Comparison of ENCODE assay signal across 18 cellular contexts in genomic region chr7:146606628-146607027, GRCh38.
DNase-seq lines count a peak whose midpoint lies in the region; TF ChIP-seq lines count a peak whose summit lies in the region.
"Had no signal": no experiment of that assay in that cellular context is flagged by ENCODE, and none has a peak within 500 bp of the region (broad histone marks: within the 10 kb centered on the region; RNA-seq: fewer than 3 reads in every experiment).

No MANE protein-coding gene starts in this region.

- no peak overlapping the region for H2AFZ ChIP-seq in neural cell (ENCODE audit: low read depth, low read length)
- H2AFZ ChIP-seq: GM23338 had no signal

- peak; percentile 13 for TF ChIP-seq RAD21 in neural cell (conservative IDR thresholded peaks at IDR 0.05)

- H3K27ac ChIP-seq in neural cell (ENCODE audit: low read length): peak overlapping the region; percentile 18
- H3K27ac ChIP-seq: 22Rv1; A549; BLaER1 treated with 17β-estradiol and CSF1 and Interleukin-3, amounts not matched to agents 10 nM and 100 nM had no signal

- H3K9me2 ChIP-seq in neural cell (ENCODE audit: insufficient read depth, low read length): no peaks in the 10 kb centered on the region

- H4K20me1 ChIP-seq in neural cell (ENCODE audit: insufficient read depth): no peaks in the 10 kb centered on the region
- H4K20me1 ChIP-seq: BLaER1 treated with 17β-estradiol and CSF1 and Interleukin-3, amounts not matched to agents 10 nM and 100 nM had no signal

- H3K4me3 ChIP-seq in neural cell (ENCODE audit: low read length): no peak overlapping the region
- H3K4me3 ChIP-seq: A549; BLaER1 treated with 17β-estradiol and CSF1 and Interleukin-3, amounts not matched to agents 10 nM and 100 nM; GM23338 had no signal

- DNase-seq in NCI-H1105 treated with DMSO at 0.1 percent for 48 hours (lab: John Stamatoyannopoulos, UW) (peak; percentile 38), NCI-H1105 (lab: John Stamatoyannopoulos, UW) (no peak), NCI-H748 (lab: John Stamatoyannopoulos, UW; ENCODE audit: unreplicated experiment) (peak; percentile 17), NCI-H748 treated with DMSO at 0.1 percent for 48 hours (lab: John Stamatoyannopoulos, UW) (no peak), NCI-H2227 treated with DMSO at 0.1 percent for 48 hours (lab: John Stamatoyannopoulos, UW) (peak; percentile 41), AML-193 (lab: John Stamatoyannopoulos, UW) (no peak)
- no peak for DNase-seq in activated naive CD4-positive, alpha-beta T cell treated with Interleukin-2 at 50 U/mL for 16 hours
- DNase-seq: Calu3; CD8-positive, alpha-beta T cell; DMS79 treated with DMSO at 0.1 percent for 48 hours; GF-D8; H7; HFFc6 had no signal

- no peak overlapping the region for H3K4me2 ChIP-seq in neural cell (ENCODE audit: low read length)
- H3K4me2 ChIP-seq: A549; BLaER1 treated with 17β-estradiol and CSF1 and Interleukin-3, amounts not matched to agents 10 nM and 100 nM; GM23338 had no signal

- TF ChIP-seq EP300 in neural cell (conservative IDR thresholded peaks at IDR 0.05; ENCODE audit: poor library complexity, severe bottlenecking): peak; percentile 99

- H3K79me2 ChIP-seq in neural cell (replicated peaks; ENCODE audit: insufficient read depth, low read length): no peaks in the 10 kb centered on the region

- no peaks in the 10 kb centered on the region for H3K27me3 ChIP-seq in neural cell (ENCODE audit: insufficient read depth, low read depth, low read length)
- H3K27me3 ChIP-seq: BLaER1 treated with 17β-estradiol and CSF1 and Interleukin-3, amounts not matched to agents 10 nM and 100 nM had no signal

- no peaks in the 10 kb centered on the region for H3K36me3 ChIP-seq in neural cell (ENCODE audit: insufficient read depth, low read length)
- H3K36me3 ChIP-seq: BLaER1 treated with 17β-estradiol and CSF1 and Interleukin-3, amounts not matched to agents 10 nM and 100 nM had no signal

- no peaks in the 10 kb centered on the region for H3F3A ChIP-seq in neural cell (ENCODE audit: insufficient read depth, low read length, poor library complexity, severe bottlenecking)

- H3K9me3 ChIP-seq in neural cell (ENCODE audit: low read length): no peaks in the 10 kb centered on the region
- H3K9me3 ChIP-seq: A549 had no signal

- no peak overlapping the region for H3K9ac ChIP-seq in neural cell (ENCODE audit: low read length)
- H3K9ac ChIP-seq: BLaER1 treated with 17β-estradiol and CSF1 and Interleukin-3, amounts not matched to agents 10 nM and 100 nM had no signal

- no peak for TF ChIP-seq CTCF in neural cell (IDR thresholded peaks at IDR 0.05; ENCODE audit: poor library complexity, severe bottlenecking)

TF ChIP-seq in neural cell, 6 proteins besides CTCF, POLR2A, EP300 and RAD21:
- TF ChIP-seq, protein P1, sequence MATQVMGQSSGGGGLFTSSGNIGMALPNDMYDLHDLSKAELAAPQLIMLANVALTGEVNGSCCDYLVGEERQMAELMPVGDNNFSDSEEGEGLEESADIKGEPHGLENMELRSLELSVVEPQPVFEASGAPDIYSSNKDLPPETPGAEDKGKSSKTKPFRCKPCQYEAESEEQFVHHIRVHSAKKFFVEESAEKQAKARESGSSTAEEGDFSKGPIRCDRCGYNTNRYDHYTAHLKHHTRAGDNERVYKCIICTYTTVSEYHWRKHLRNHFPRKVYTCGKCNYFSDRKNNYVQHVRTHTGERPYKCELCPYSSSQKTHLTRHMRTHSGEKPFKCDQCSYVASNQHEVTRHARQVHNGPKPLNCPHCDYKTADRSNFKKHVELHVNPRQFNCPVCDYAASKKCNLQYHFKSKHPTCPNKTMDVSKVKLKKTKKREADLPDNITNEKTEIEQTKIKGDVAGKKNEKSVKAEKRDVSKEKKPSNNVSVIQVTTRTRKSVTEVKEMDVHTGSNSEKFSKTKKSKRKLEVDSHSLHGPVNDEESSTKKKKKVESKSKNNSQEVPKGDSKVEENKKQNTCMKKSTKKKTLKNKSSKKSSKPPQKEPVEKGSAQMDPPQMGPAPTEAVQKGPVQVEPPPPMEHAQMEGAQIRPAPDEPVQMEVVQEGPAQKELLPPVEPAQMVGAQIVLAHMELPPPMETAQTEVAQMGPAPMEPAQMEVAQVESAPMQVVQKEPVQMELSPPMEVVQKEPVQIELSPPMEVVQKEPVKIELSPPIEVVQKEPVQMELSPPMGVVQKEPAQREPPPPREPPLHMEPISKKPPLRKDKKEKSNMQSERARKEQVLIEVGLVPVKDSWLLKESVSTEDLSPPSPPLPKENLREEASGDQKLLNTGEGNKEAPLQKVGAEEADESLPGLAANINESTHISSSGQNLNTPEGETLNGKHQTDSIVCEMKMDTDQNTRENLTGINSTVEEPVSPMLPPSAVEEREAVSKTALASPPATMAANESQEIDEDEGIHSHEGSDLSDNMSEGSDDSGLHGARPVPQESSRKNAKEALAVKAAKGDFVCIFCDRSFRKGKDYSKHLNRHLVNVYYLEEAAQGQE (IDR thresholded peaks at IDR 0.05; ENCODE audit: borderline replicate concordance): peak; percentile 48
- TF ChIP-seq POLR2AphosphoS5 (IDR thresholded peaks at IDR 0.05): peak; percentile 91
- no peak for TF ChIP-seq MXI1 (conservative IDR thresholded peaks at IDR 0.05; ENCODE audit: poor library complexity, severe bottlenecking)

Comparison
In these comparisons a context has a peak if more than half of its experiments do, and no peak if none do; other contexts are left out.
1. DNase-seq: peak in NCI-H1105 treated with DMSO at 0.1 percent for 48 hours (single experiment), NCI-H748 (single experiment) and NCI-H2227 treated with DMSO at 0.1 percent for 48 hours (single experiment); none in NCI-H1105 (single experiment), NCI-H748 treated with DMSO at 0.1 percent for 48 hours (single experiment), activated naive CD4-positive, alpha-beta T cell treated with Interleukin-2 at 50 U/mL for 16 hours (single experiment) and AML-193 (0 of 2).